ENCODE assay signal across 8 cellular contexts in genomic region chr1:175023043-175023921, GRCh38. TPM values are rescaled to one million over a fixed set of nuclear protein-coding genes. Genes with fewer than 3 reads are reported as not detected.
DNase-seq lines count a peak whose midpoint lies in the region; TF ChIP-seq lines count a peak whose summit lies in the region.

TSS of gene MRPS14 (minus strand) at chr1:175023425. CDS start at chr1:175023408, 17 bp downstream.

- H3K4me3 Mint-ChIP-seq in HFFc6, result peak within 1 kb of the TSS; percentile 95
- peak within 1 kb of the TSS; percentile 83 for H3K4me3 Mint-ChIP-seq in activated naive CD4-positive, alpha-beta T cell treated with anti-CD3 and anti-CD28 coated beads, Interleukin-2, amount 10 ng/mL, durations not matched to agents 7 days and 5 days

- H3K27ac ChIP-seq in SK-N-MC, result peak within 1 kb of the TSS; percentile 81; the same call in 1 of the 2 replicates

- H3K27me3 Mint-ChIP-seq in HFFc6 (ENCODE audit: insufficient read depth), result no peaks in the 10 kb centered on the region; the same call in 1 of the 2 replicates
- H3K27me3 Mint-ChIP-seq in activated naive CD4-positive, alpha-beta T cell treated with anti-CD3 and anti-CD28 coated beads, Interleukin-2, amount 10 ng/mL, durations not matched to agents 7 days and 5 days, result no peaks in the 10 kb centered on the region

- peak within 1 kb of the TSS; percentile 94 for H3K9ac ChIP-seq in SK-N-MC (ENCODE audit: insufficient read length)

- H3K36me3 ChIP-seq in SK-N-MC (ENCODE audit: insufficient read depth, low read length), result peaks cover 9% of the 10 kb centered on the region

- TF ChIP-seq CTCF in HFFc6 (IDR thresholded peaks at IDR 0.05) (no peak), NB4 (IDR thresholded peaks at IDR 0.05; ENCODE audit: low read depth, low read length) (no peak)

- H3K9me3 Mint-ChIP-seq in HFFc6, result peaks cover 8% of the 10 kb centered on the region
- peaks cover 5% of the 10 kb centered on the region for H3K9me3 Mint-ChIP-seq in activated naive CD4-positive, alpha-beta T cell treated with anti-CD3 and anti-CD28 coated beads, Interleukin-2, amount 10 ng/mL, durations not matched to agents 7 days and 5 days

- H3K36me3 Mint-ChIP-seq in HFFc6 (ENCODE audit: low read depth), result peaks cover 15% of the 10 kb centered on the region; the same call in 1 of the 2 replicates
- H3K36me3 Mint-ChIP-seq in activated naive CD4-positive, alpha-beta T cell treated with anti-CD3 and anti-CD28 coated beads, Interleukin-2, amount 10 ng/mL, durations not matched to agents 7 days and 5 days, result peaks cover 25% of the 10 kb centered on the region

- H3K27ac Mint-ChIP-seq in HFFc6, result peak within 1 kb of the TSS; percentile 82
- peak within 1 kb of the TSS; percentile 87 for H3K27ac Mint-ChIP-seq in activated naive CD4-positive, alpha-beta T cell treated with anti-CD3 and anti-CD28 coated beads, Interleukin-2, amount 10 ng/mL, durations not matched to agents 7 days and 5 days

- TF ChIP-seq POLR2A in NB4 (IDR thresholded peaks at IDR 0.05; ENCODE audit: extremely low read depth, insufficient read length), result peak; percentile 83

- CTCF ChIA-PET in activated naive CD4-positive, alpha-beta T cell treated with anti-CD3 and anti-CD28 coated beads, Interleukin-2, amount 10 ng/mL, durations not matched to agents 7 days and 5 days (lab: Charles Lee), result interaction anchor here (0.9 to 3.1 kb wide), 4 partner anchors 23 to 128 kb away, joined by 3 to 16 read pairs (median 9); partner anchors contain the start of gene CACYBP

- no peaks in the 10 kb centered on the region; the same call in 1 of the 2 replicates for H3K9me3 ChIP-seq in SK-N-MC (ENCODE audit: low read depth, low read length)

- peaks cover 27% of the 10 kb centered on the region for H3K4me1 Mint-ChIP-seq in HFFc6 (ENCODE audit: low read depth)
- peaks cover 33% of the 10 kb centered on the region for H3K4me1 Mint-ChIP-seq in activated naive CD4-positive, alpha-beta T cell treated with anti-CD3 and anti-CD28 coated beads, Interleukin-2, amount 10 ng/mL, durations not matched to agents 7 days and 5 days

- H3K4me3 ChIP-seq in NB4 (ENCODE audit: low read depth, low read length), result peak within 1 kb of the TSS; percentile 100
- H3K4me3 ChIP-seq in SK-N-MC, result peak within 1 kb of the TSS; percentile 89

- DNase-seq in GM04504 (ENCODE audit: low read depth) (peak; percentile 96), HFFc6 (peak; percentile 98), NB4 (ENCODE audit: low read depth) (peak; percentile 98), SK-N-MC (ENCODE audit: low read depth, low spot score) (peak; percentile 92), germinal center (ENCODE audit: low spot score) (peak; percentile 95), non-pigmented ciliary epithelial cell (ENCODE audit: low read depth) (peak; percentile 96), superior temporal gyrus (ENCODE audit: extremely low spot score) (peak; percentile 97)
- DNase-seq in activated naive CD4-positive, alpha-beta T cell treated with anti-CD3 and anti-CD28 coated beads, Interleukin-2, amount 10 ng/mL, durations not matched to agents 7 days and 5 days, result peak; percentile 99

RNA-seq across cellular contexts. Expression of gene MRPS14, which starts in this region (rescaled TPM):
- 10 to 100 TPM; 30.1 to 43.4 (median 36.6) TPM for total RNA-seq in HFFc6 (2021; fragmentation: NEBNext Ultra II Directional; extraction: Animal tissue kit (Norgen Biotek cat#: 25700))

Comparison
In these comparisons a context has a peak if more than half of its experiments do, and no peak if none do; other contexts are left out.
1. Peak in every context shown above with its lines: DNase-seq, H3K4me3 ChIP-seq and H3K27ac ChIP-seq.